ENCODE assay signal across 1 cellular context in genomic region chr9:133402689-133403088, GRCh38.
TF ChIP-seq lines count a peak whose summit lies in the region.

No MANE protein-coding gene starts in this region.

TF ChIP-seq in H1, 55 proteins besides CTCF, POLR2A, EP300 and RAD21:
- TF ChIP-seq POU5F1 (IDR thresholded peaks at IDR 0.05; ENCODE audit: low read depth, low read length): no peak
- no peak for TF ChIP-seq TBP (IDR thresholded peaks at IDR 0.05; ENCODE audit: low read depth, low read length)
- TF ChIP-seq CHD1 (IDR thresholded peaks at IDR 0.05; ENCODE audit: low read depth, low read length): no peak
- TF ChIP-seq SUZ12 (IDR thresholded peaks at IDR 0.05; ENCODE audit: low read length): no peak
- no peak for TF ChIP-seq TAF1 (IDR thresholded peaks at IDR 0.05; ENCODE audit: low read depth, low read length)
- no peak for TF ChIP-seq GTF2F1 (IDR thresholded peaks at IDR 0.05; ENCODE audit: borderline replicate concordance, low read depth, low read length)
- TF ChIP-seq EGR1 (IDR thresholded peaks at IDR 0.05; ENCODE audit: borderline replicate concordance, low read depth, low read length): no peak
- no peak for TF ChIP-seq SIN3A (conservative IDR thresholded peaks at IDR 0.05 in 1 of 2, IDR thresholded peaks at IDR 0.05 in 1 of 2; ENCODE audit: low read depth in 1 of 2, low read length in 2 of 2)
- no peak for TF ChIP-seq JUN (IDR thresholded peaks at IDR 0.05; ENCODE audit: low read depth, low read length)
- TF ChIP-seq SRF (IDR thresholded peaks at IDR 0.05; ENCODE audit: low read depth, low read length): no peak
- TF ChIP-seq JUND (IDR thresholded peaks at IDR 0.05; ENCODE audit: low read length): no peak
- TF ChIP-seq FOSL1 (IDR thresholded peaks at IDR 0.05; ENCODE audit: insufficient read depth, low read depth, low read length): no peak
- no peak for TF ChIP-seq KDM5A (IDR thresholded peaks at IDR 0.05; ENCODE audit: low read length)
- TF ChIP-seq HDAC2 (IDR thresholded peaks at IDR 0.05; ENCODE audit: borderline replicate concordance in 1 of 2, low read depth in 2 of 2, low read length in 2 of 2): no peak
- TF ChIP-seq KDM4A (IDR thresholded peaks at IDR 0.05; ENCODE audit: low read depth, low read length, severe bottlenecking): no peak
- TF ChIP-seq TCF12 (IDR thresholded peaks at IDR 0.05; ENCODE audit: low read depth, low read length): no peak
- TF ChIP-seq POLR2AphosphoS5 (IDR thresholded peaks at IDR 0.05; ENCODE audit: low read depth, low read length): no peak
